Comparison of ENCODE assay signal across 1 cellular context in the genomic region with DNA sequence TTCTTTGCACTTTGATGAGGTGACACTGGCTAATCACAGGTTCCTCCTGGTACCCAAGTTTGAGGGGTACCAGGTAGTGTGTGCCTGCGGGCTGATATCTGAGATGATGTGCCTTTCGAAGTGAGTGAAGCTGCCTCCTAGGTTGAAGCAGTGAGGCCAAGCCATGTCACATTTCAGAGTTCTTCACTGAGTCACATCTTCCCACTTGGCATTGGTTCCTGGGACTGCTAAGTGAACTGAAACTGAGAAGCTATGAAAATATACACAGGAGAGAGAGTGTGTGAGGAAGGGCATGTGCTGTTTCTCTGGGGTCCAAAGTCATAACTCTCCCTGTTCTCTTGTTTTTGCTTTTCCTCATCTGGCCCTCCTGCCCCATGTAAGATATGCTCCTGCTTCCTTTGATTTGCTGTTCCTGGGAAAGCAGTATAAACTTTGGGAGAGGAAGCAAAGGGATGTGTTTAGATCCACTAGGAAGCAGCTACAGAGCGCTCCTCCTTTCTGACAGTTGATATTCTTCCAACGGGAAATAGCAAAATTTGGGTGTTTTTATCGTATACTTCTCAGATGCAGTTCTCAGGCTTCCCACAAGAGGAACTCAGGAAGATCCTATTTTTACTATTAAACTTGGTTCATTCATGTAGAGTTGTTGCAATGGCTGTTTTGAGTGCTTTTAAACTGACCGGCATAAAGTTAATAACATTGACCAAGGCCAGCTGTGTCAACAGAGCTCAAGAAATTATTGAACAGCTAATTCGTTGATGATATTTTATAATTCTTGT.
TF ChIP-seq lines count a peak whose summit lies in the region.

No MANE protein-coding gene starts in this region.

TF ChIP-seq in SK-N-SH, 30 proteins besides CTCF, POLR2A, EP300 and RAD21 (continued from another document):
- TF ChIP-seq, protein P1, sequence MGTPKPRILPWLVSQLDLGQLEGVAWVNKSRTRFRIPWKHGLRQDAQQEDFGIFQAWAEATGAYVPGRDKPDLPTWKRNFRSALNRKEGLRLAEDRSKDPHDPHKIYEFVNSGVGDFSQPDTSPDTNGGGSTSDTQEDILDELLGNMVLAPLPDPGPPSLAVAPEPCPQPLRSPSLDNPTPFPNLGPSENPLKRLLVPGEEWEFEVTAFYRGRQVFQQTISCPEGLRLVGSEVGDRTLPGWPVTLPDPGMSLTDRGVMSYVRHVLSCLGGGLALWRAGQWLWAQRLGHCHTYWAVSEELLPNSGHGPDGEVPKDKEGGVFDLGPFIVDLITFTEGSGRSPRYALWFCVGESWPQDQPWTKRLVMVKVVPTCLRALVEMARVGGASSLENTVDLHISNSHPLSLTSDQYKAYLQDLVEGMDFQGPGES (IDR thresholded peaks at IDR 0.05; ENCODE audit: low read depth, low read length), result no peak
- TF ChIP-seq, protein P2, sequence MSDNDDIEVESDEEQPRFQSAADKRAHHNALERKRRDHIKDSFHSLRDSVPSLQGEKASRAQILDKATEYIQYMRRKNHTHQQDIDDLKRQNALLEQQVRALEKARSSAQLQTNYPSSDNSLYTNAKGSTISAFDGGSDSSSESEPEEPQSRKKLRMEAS (IDR thresholded peaks at IDR 0.05; ENCODE audit: low read depth), result no peak
- TF ChIP-seq GABPA (IDR thresholded peaks at IDR 0.05; ENCODE audit: low read depth) (no peak), YY1 (IDR thresholded peaks at IDR 0.05; ENCODE audit: low read depth) (no peak), TCF12 (IDR thresholded peaks at IDR 0.05) (no peak)
- TF ChIP-seq, protein P3, sequence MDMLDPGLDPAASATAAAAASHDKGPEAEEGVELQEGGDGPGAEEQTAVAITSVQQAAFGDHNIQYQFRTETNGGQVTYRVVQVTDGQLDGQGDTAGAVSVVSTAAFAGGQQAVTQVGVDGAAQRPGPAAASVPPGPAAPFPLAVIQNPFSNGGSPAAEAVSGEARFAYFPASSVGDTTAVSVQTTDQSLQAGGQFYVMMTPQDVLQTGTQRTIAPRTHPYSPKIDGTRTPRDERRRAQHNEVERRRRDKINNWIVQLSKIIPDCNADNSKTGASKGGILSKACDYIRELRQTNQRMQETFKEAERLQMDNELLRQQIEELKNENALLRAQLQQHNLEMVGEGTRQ (IDR thresholded peaks at IDR 0.05; ENCODE audit: borderline replicate concordance, low read depth, low read length), result no peak
